Comparison of ENCODE assay signal across 7 cellular contexts in genomic region chr11:61814242-61814957, GRCh38. TPM values are rescaled to one million over a fixed set of nuclear protein-coding genes. Genes with fewer than 3 reads are reported as not detected.
DNase-seq lines count a peak whose midpoint lies in the region; ATAC-seq and TF ChIP-seq lines count a peak whose summit lies in the region.

No MANE protein-coding gene starts in this region.

- TF ChIP-seq EP300 in stomach (IDR thresholded peaks at IDR 0.05), result no peak

- 59 to 70% (median 68%) methylated on average over 16 of the region's 16 CpGs for WGBS in stomach, 5 donors

- no peak for ATAC-seq in HG03469 (IDR thresholded peaks at IDR 0.05; ENCODE audit: unreplicated experiment)
- no peak for ATAC-seq in HG03565 (IDR thresholded peaks at IDR 0.05; ENCODE audit: unreplicated experiment)

- in situ Hi-C loops in astrocyte of the spinal cord (cut with HindIII; ENCODE audit: low sequenced_read_pairs), result no loop called here

- H3K27me3 ChIP-seq in kidney epithelial cell (ENCODE audit: control insufficient read depth, insufficient read depth, low read length), result no peaks in the 10 kb centered on the region
- H3K27me3 ChIP-seq in stomach, result peaks cover 0 to 13% (median 0%) of the 10 kb centered on the region in 3 donors

- TF ChIP-seq POLR2A in stomach (IDR thresholded peaks at IDR 0.05), result no peak

- POLR2A ChIA-PET in GM10248 (lab: Yijun Ruan, JAX), result interaction anchor here (0.8 to 2.3 kb wide), 8 partner anchors 11 to 152 kb away, joined by 3 to 16 read pairs (median 6); partner anchors contain the start of genes FADS2, FEN1, FTH1 and TMEM258

- intact Hi-C loops in stomach (cut with DNase I; ENCODE audit: low total_unique reads), result loop anchor here (10.0 kb wide), 1 partner anchor 140 kb away; the partner anchor contains the start of gene BEST1

- H3K4me1 ChIP-seq in stomach, result peaks cover 7 to 31% (median 25%) of the 10 kb centered on the region in 4 donors

- peaks cover 8% of the 10 kb centered on the region for H3K36me3 ChIP-seq in kidney epithelial cell (ENCODE audit: control insufficient read depth, insufficient read depth, low read length)
- peaks cover 17 to 40% (median 30%) of the 10 kb centered on the region in 4 donors for H3K36me3 ChIP-seq in stomach

- no peaks in the 10 kb centered on the region for H3K9me3 ChIP-seq in stomach

- peak overlapping the region; percentile 54 to 98 (median 93) for H3K27ac ChIP-seq in stomach

- CTCF ChIA-PET in GM10248 (lab: Yijun Ruan, JAX), result interaction anchor here (1.0 to 8.8 kb wide), 20 partner anchors 8 to 293 kb away, joined by 3 to 103 read pairs (median 8); partner anchors contain the start of genes FADS2, FADS3 and FEN1

- peak overlapping the region; percentile 76 for H3K4me3 ChIP-seq in astrocyte of the spinal cord (ENCODE audit: low read depth, low read length)
- H3K4me3 ChIP-seq in kidney epithelial cell (ENCODE audit: low read depth, low read length), result peak overlapping the region; percentile 69
- H3K4me3 ChIP-seq in stomach, result peak overlapping the region; percentile 60 to 78 (median 72)

- TF ChIP-seq CTCF in GM10248 (IDR thresholded peaks at IDR 0.05; ENCODE audit: control extremely low read depth, extremely low read depth, low read depth, missing control alignments) (no peak), astrocyte of the spinal cord (IDR thresholded peaks at IDR 0.05; ENCODE audit: low read depth, low read length) (no peak), kidney epithelial cell (IDR thresholded peaks at IDR 0.05; ENCODE audit: insufficient read depth, low read length, poor library complexity, severe bottlenecking) (no peak), stomach (IDR thresholded peaks at IDR 0.05) (no peak)

- DNase-seq in GM10248 (ENCODE audit: extremely low spot score) (peak; percentile 27), NCI-H1417 treated with DMSO at 0.1 percent for 48 hours (lab: John Stamatoyannopoulos, UW) (peak; percentile 11), astrocyte of the spinal cord (ENCODE audit: low read depth, low spot score) (no peak), kidney epithelial cell (ENCODE audit: low read depth) (no peak), stomach (no peak)

RNA-seq across cellular contexts. Expression of gene FADS1, which starts 2.4 kb away (rescaled TPM):
- total RNA-seq in kidney epithelial cell (94.5 and 96.3 TPM in 2 replicates), stomach (10 to 100 TPM in 4 of 5 donors, not detected in 1; 11.7 to 56.5 (median 17.3) TPM)
- polyA plus RNA-seq in stomach, result 1 to 10 TPM; 1.8 to 6.4 (median 4.1) TPM

RNA-seq across cellular contexts. Expression of gene FADS2, which starts 13.7 kb away (rescaled TPM):
- total RNA-seq in kidney epithelial cell (222 and 235 TPM in 2 replicates), stomach (10 to 100 TPM in 3 of 5 donors, 1 to 10 TPM in 1, not detected in 1; 9.6 to 15.2 (median 14.0) TPM)
- 10 to 100 TPM in 1 of 3 donors, 1 to 10 TPM in 2; 3.5 to 17.1 (median 6.4) TPM for polyA plus RNA-seq in stomach

RNA-seq across cellular contexts. Expression of gene FEN1, which starts 21.7 kb away (rescaled TPM):
- total RNA-seq in kidney epithelial cell (31.3 and 32.9 TPM in 2 replicates), stomach (10 to 100 TPM in 2 of 5 donors, 1 to 10 TPM in 2, not detected in 1; 4.2 to 24.6 (median 10.4) TPM)
- polyA plus RNA-seq in stomach, result 10 to 100 TPM in 1 of 3 donors, 1 to 10 TPM in 2; 5.0 to 14.3 (median 10.0) TPM

RNA-seq across cellular contexts. Expression of gene TMEM258, which starts 22.0 kb away (rescaled TPM):
- 75.8 and 135 TPM in 2 replicates for total RNA-seq in kidney epithelial cell
- total RNA-seq in stomach, result 10 to 100 TPM in 4 of 5 donors, not detected in 1; 24.1 to 50.3 (median 42.8) TPM
- polyA plus RNA-seq in stomach, result 100 to 1,000 TPM; 184 to 274 (median 210) TPM

Comparison
In these comparisons a context has a peak if more than half of its experiments do, and no peak if none do; other contexts are left out.
1. DNase-seq: peak in GM10248 (single experiment) and NCI-H1417 treated with DMSO at 0.1 percent for 48 hours (single experiment); none in astrocyte of the spinal cord (single experiment), kidney epithelial cell (single experiment) and stomach (single experiment).
2. RNA of gene FADS2, which starts 13.7 kb away (total RNA-seq): 222 to 235 TPM in kidney epithelial cell; 9.6 to 15.2 TPM in stomach; every median in the first group is over 10 times any median in the second.
3. Peak in every context shown above with its lines, with median percentiles within 50 percentile points of each other: H3K4me3 ChIP-seq.